3 cellular contexts compared by ENCODE assay signal in the genomic region with DNA sequence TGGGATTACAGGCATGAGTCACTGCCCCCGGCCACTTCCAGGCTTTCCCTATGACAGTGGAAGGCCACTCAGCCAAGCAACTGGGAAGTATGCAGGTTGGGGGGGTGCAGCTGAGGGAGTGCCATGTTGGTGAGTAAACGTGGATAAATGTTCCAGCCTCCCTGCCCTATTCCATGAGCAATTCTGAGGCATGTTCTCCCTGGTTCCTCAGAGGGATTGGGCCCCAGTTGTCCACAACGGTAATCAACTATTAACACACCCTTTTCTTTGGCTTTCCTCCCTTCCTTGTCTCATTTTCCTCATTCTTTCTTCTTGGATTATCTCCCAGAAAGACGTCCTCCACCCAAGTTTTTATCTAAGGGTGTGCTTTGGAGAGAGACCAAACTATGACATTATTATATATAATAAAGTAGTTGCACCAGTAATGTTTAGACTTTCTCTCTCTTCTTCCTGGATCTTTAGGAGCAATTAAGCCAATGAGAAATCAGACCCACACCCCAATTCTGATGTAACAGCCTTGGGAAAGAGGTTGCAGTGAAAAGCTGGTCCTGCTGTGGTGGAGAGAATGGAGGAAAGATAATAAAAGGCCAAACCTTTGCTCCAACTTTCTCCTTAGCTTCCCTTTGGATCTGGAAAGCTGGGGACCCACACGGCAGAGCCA.
TF ChIP-seq lines count a peak whose summit lies in the region.

No MANE protein-coding gene starts in this region.

TF ChIP-seq in SK-N-SH, 30 proteins besides CTCF, POLR2A, EP300 and RAD21:
- TF ChIP-seq, protein P1, sequence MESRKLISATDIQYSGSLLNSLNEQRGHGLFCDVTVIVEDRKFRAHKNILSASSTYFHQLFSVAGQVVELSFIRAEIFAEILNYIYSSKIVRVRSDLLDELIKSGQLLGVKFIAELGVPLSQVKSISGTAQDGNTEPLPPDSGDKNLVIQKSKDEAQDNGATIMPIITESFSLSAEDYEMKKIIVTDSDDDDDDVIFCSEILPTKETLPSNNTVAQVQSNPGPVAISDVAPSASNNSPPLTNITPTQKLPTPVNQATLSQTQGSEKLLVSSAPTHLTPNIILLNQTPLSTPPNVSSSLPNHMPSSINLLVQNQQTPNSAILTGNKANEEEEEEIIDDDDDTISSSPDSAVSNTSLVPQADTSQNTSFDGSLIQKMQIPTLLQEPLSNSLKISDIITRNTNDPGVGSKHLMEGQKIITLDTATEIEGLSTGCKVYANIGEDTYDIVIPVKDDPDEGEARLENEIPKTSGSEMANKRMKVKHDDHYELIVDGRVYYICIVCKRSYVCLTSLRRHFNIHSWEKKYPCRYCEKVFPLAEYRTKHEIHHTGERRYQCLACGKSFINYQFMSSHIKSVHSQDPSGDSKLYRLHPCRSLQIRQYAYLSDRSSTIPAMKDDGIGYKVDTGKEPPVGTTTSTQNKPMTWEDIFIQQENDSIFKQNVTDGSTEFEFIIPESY (IDR thresholded peaks at IDR 0.05; ENCODE audit: borderline replicate concordance, low read depth): no peak
- TF ChIP-seq NRF1 (IDR thresholded peaks at IDR 0.05; ENCODE audit: low read depth, low read length) (no peak), FOXM1 (IDR thresholded peaks at IDR 0.05; ENCODE audit: low read depth) (no peak), FOSL2 (IDR thresholded peaks at IDR 0.05; ENCODE audit: borderline replicate concordance, low read depth) (no peak), MXI1 (IDR thresholded peaks at IDR 0.05; ENCODE audit: low read depth, low read length) (no peak), ELF1 (IDR thresholded peaks at IDR 0.05) (no peak), MEF2A (IDR thresholded peaks at IDR 0.05; ENCODE audit: borderline replicate concordance, low read depth) (no peak), GATA2 (CRISPR knock-in tag; IDR thresholded peaks at IDR 0.05) (no peak)
- TF ChIP-seq, protein P2, sequence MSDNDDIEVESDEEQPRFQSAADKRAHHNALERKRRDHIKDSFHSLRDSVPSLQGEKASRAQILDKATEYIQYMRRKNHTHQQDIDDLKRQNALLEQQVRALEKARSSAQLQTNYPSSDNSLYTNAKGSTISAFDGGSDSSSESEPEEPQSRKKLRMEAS (IDR thresholded peaks at IDR 0.05; ENCODE audit: low read depth): no peak
- TF ChIP-seq, protein P3, sequence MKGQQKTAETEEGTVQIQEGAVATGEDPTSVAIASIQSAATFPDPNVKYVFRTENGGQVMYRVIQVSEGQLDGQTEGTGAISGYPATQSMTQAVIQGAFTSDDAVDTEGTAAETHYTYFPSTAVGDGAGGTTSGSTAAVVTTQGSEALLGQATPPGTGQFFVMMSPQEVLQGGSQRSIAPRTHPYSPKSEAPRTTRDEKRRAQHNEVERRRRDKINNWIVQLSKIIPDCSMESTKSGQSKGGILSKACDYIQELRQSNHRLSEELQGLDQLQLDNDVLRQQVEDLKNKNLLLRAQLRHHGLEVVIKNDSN (IDR thresholded peaks at IDR 0.05; ENCODE audit: borderline replicate concordance, low read depth): no peak
- TF ChIP-seq, protein P4, sequence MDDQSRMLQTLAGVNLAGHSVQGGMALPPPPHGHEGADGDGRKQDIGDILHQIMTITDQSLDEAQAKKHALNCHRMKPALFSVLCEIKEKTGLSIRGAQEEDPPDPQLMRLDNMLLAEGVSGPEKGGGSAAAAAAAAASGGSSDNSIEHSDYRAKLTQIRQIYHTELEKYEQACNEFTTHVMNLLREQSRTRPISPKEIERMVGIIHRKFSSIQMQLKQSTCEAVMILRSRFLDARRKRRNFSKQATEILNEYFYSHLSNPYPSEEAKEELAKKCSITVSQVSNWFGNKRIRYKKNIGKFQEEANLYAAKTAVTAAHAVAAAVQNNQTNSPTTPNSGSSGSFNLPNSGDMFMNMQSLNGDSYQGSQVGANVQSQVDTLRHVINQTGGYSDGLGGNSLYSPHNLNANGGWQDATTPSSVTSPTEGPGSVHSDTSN (IDR thresholded peaks at IDR 0.05): no peak

TF ChIP-seq in SK-N-SH treated with all-trans-retinoic acid at 6 μM for 48 hours, 23 proteins besides CTCF, POLR2A, EP300 and RAD21:
- TF ChIP-seq, protein P5, sequence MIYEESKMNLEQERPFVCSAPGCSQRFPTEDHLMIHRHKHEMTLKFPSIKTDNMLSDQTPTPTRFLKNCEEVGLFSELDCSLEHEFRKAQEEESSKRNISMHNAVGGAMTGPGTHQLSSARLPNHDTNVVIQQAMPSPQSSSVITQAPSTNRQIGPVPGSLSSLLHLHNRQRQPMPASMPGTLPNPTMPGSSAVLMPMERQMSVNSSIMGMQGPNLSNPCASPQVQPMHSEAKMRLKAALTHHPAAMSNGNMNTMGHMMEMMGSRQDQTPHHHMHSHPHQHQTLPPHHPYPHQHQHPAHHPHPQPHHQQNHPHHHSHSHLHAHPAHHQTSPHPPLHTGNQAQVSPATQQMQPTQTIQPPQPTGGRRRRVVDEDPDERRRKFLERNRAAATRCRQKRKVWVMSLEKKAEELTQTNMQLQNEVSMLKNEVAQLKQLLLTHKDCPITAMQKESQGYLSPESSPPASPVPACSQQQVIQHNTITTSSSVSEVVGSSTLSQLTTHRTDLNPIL (CRISPR knock-in tag; IDR thresholded peaks at IDR 0.05; ENCODE audit: low read depth): no peak

TF ChIP-seq in HepG2, 621 proteins besides CTCF, POLR2A, EP300 and RAD21:
- TF ChIP-seq, protein P6, sequence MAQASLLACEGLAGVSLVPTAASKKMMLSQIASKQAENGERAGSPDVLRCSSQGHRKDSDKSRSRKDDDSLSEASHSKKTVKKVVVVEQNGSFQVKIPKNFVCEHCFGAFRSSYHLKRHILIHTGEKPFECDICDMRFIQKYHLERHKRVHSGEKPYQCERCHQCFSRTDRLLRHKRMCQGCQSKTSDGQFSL (CRISPR knock-in tag; IDR thresholded peaks at IDR 0.05): no peak
- no peak for TF ChIP-seq FOSL1 (CRISPR knock-in tag; IDR thresholded peaks at IDR 0.05; ENCODE audit: borderline replicate concordance)
- TF ChIP-seq, protein P7, sequence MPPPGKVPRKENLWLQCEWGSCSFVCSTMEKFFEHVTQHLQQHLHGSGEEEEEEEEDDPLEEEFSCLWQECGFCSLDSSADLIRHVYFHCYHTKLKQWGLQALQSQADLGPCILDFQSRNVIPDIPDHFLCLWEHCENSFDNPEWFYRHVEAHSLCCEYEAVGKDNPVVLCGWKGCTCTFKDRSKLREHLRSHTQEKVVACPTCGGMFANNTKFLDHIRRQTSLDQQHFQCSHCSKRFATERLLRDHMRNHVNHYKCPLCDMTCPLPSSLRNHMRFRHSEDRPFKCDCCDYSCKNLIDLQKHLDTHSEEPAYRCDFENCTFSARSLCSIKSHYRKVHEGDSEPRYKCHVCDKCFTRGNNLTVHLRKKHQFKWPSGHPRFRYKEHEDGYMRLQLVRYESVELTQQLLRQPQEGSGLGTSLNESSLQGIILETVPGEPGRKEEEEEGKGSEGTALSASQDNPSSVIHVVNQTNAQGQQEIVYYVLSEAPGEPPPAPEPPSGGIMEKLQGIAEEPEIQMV (CRISPR knock-in tag; IDR thresholded peaks at IDR 0.05; ENCODE audit: low read depth): no peak
